ENCODE assay signal across 24 cellular contexts in the genomic region with DNA sequence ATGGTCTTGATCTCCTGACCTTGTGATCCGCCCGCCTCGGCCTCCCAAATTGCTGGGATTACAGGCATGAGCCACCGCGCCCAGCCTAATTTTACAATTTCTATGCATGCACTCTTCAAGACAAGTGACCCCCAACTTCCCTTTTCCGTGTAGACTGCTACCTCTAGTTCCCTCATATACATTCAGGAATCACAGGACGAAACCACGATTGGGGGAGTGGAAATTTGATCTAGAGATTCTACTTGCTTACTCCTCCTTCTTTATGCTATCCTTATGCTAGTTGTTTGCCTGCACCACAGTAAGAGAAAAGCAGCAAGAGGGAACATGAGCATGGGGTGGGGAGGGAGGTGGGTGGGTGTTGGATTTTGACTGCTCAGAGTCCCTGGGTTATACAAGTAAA.
"Had no signal": no experiment of that assay in that cellular context is flagged by ENCODE, and none has a peak within 500 bp of the region (broad histone marks: within the 10 kb centered on the region; RNA-seq: fewer than 3 reads in every experiment).

No MANE protein-coding gene starts in this region.

- ATAC-seq: activated CD8-positive, alpha-beta memory T cell treated with anti-CD3 and anti-CD28 coated beads, Interleukin-2, amount 10 ng/mL, durations not matched to agents 7 days and 5 days; activated naive CD8-positive, alpha-beta T cell treated with anti-CD3 and anti-CD28 coated beads, Interleukin-2, amount 50 U/mL, for 24 hours; Right ventricle myocardium inferior had no signal

- DNase-seq: activated CD4-positive, alpha-beta memory T cell treated with anti-CD3 and anti-CD28 coated beads for 36 hours; activated CD4-positive, alpha-beta T cell treated with anti-CD3 and anti-CD28 coated beads, Interleukin-2, amount 10 ng/mL, durations not matched to agents 7 days and 5 days; activated CD8-positive, alpha-beta memory T cell treated with anti-CD3 and anti-CD28 coated beads, Interleukin-2, amount 10 ng/mL, durations not matched to agents 7 days and 5 days; activated CD8-positive, alpha-beta memory T cell treated with anti-CD3 and anti-CD28 coated beads, Interleukin-2, amount 50 U/mL, for 48 hours; activated effector memory CD4-positive, alpha-beta T cell treated with Interleukin-2 at 50 U/mL for 16 hours; activated naive CD4-positive, alpha-beta T cell treated with anti-CD3 and anti-CD28 coated beads, Interleukin-2, amount 10 ng/mL, durations not matched to agents 7 days and 5 days; activated naive CD8-positive, alpha-beta T cell treated with anti-CD3 and anti-CD28 coated beads, Interleukin-2, amount 50 U/mL, for 24 hours; activated T-cell treated with anti-CD3 and anti-CD28 coated beads, Interleukin-2, amount 50 U/mL, for 48 hours; anterior cingulate cortex; NCI-H1048; NCI-H1105 treated with DMSO at 0.1 percent for 48 hours; NCI-H1436; NCI-H1694; NCI-H1930; NCI-H2081 treated with DMSO at 0.1 percent for 48 hours; NCI-H226; NCI-H510A; NCI-H526; NCI-H748 treated with DMSO at 0.1 percent for 48 hours; NK-92 treated with Interleukin-12 subunit alpha and Interleukin-12 subunit beta, amount 100 ng/mL, for 24 hours; PC-9; SIG-M5; T1000 had no signal

- H3K4me3 ChIP-seq: PC-9 had no signal
